In the genomic region with DNA sequence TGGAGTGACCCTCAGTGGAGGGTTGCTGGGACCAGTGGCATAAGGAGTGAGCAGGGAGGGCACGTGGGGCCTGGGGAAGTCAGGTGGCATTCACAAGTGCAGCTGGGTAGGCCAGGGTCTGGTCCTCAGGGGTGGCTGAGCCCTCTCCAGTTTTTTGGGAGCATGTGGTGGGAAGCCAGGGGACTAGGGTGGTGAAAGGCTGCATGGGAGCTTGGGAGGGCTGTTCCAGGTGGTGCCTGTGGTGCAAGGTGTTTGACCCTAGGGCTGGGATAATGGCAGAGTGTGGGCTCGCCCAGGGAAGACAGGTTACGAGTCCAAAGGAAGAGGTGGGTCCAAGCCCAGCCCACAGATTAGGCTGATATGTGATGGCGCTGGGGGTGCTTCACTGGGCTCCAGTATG, we compare ENCODE assay signal across 21 cellular contexts.
"Had no signal": no experiment of that assay in that cellular context is flagged by ENCODE, and none has a peak within 500 bp of the region (broad histone marks: within the 10 kb centered on the region; RNA-seq: fewer than 3 reads in every experiment).

No MANE protein-coding gene starts in this region.

- H3K27ac ChIP-seq: body of pancreas, epithelial cell of prostate, foreskin keratinocyte, lower lobe of right lung, prostate gland, stomach, upper lobe of left lung, WERI-Rb-1 had no signal

- H3K9me3 Mint-ChIP-seq: endodermal cell, mesothelial cell of epicardium had no signal

- H3K27ac Mint-ChIP-seq: endodermal cell, mesothelial cell of epicardium had no signal

- H3K36me3 Mint-ChIP-seq: mesothelial cell of epicardium had no signal

- H3K4me3 ChIP-seq: body of pancreas, lower lobe of right lung, prostate gland, stomach, upper lobe of left lung had no signal

- ATAC-seq: body of pancreas, foreskin keratinocyte, left colon, lower lobe of right lung had no signal

- H3K27me3 ChIP-seq: body of pancreas, stomach, upper lobe of left lung had no signal

- H3K4me3 Mint-ChIP-seq: endodermal cell, mesothelial cell of epicardium had no signal

- H3K4me1 ChIP-seq: body of pancreas, foreskin keratinocyte had no signal

- H3K9me3 ChIP-seq: body of pancreas, lower lobe of right lung, prostate gland, stomach, upper lobe of left lung had no signal

- H3K36me3 ChIP-seq: lower lobe of right lung, prostate gland, WERI-Rb-1 had no signal

- DNase-seq: activated CD4-positive, alpha-beta T cell treated with anti-CD3 and anti-CD28 coated beads for 1 hour; activated CD4-positive, alpha-beta T cell treated with anti-CD3 and anti-CD28 coated beads, Interleukin-2, amount 50 U/mL, for 48 hours; activated gamma-delta T cell treated with Interleukin-2 at 50 U/mL for 16 hours; body of pancreas; endodermal cell; foreskin keratinocyte; glutamatergic neuron; hippocampal formation; left colon; lower lobe of right lung; small intestine; stimulated activated CD4-positive, alpha-beta T cell treated with anti-CD3 and anti-CD28 coated beads, Interleukin-15, amount 100 ng/mL, for 24 hours; stimulated activated CD4-positive, alpha-beta T cell treated with anti-CD3 and anti-CD28 coated beads, Interleukin-4, amount 100 ng/mL, for 1 hour; stomach; SW 1271; WERI-Rb-1 had no signal

- FAIRE-seq: islet of Langerhans, small intestine had no signal
